16 cellular contexts compared by ENCODE assay signal in genomic region chr11:67586568-67587250, GRCh38. TPM values are rescaled to one million over a fixed set of nuclear protein-coding genes. Genes with fewer than 3 reads are reported as not detected.
A peak's percentile ranks its signal among the peaks of the same experiment; 100 is the strongest.
DNase-seq lines count a peak whose midpoint lies in the region; ATAC-seq and TF ChIP-seq lines count a peak whose summit lies in the region.
"Had no signal": no experiment of that assay in that cellular context is flagged by ENCODE, and none has a peak within 500 bp of the region (broad histone marks: within the 10 kb centered on the region; RNA-seq: fewer than 3 reads in every experiment).

No MANE protein-coding gene starts in this region.

- peaks cover 9% of the 10 kb centered on the region for H3K27me3 Mint-ChIP-seq in activated naive CD4-positive, alpha-beta T cell treated with anti-CD3 and anti-CD28 coated beads, Interleukin-2, amount 10 ng/mL, durations not matched to agents 7 days and 5 days
- no peaks in the 10 kb centered on the region for H3K27me3 Mint-ChIP-seq in activated naive CD4-positive, alpha-beta T cell treated with anti-CD3 and anti-CD28 coated beads for 36 hours (ENCODE audit: low read depth)
- no peaks in the 10 kb centered on the region for H3K27me3 Mint-ChIP-seq in effector memory CD8-positive, alpha-beta T cell

- CTCF ChIA-PET in activated naive CD4-positive, alpha-beta T cell treated with anti-CD3 and anti-CD28 coated beads, Interleukin-2, amount 10 ng/mL, durations not matched to agents 7 days and 5 days (lab: Charles Lee), result interaction anchor here (0.8 kb wide), 1 partner anchor 10 kb away, joined by 3 read pairs; no protein-coding TSS in a partner anchor
- CTCF ChIA-PET in activated naive CD4-positive, alpha-beta T cell treated with anti-CD3 and anti-CD28 coated beads for 36 hours (lab: Charles Lee), result interaction anchor here (0.6 to 0.7 kb wide), 2 partner anchors 332 to 340 kb away, joined by 3 read pairs; no protein-coding TSS in a partner anchor

- H2BK15ac ChIP-seq in neuronal stem cell (ENCODE audit: low read length), result no peak overlapping the region

- no peak overlapping the region for H2AFZ ChIP-seq in neuronal stem cell (ENCODE audit: low read length)

- no peak overlapping the region for H2AK5ac ChIP-seq in neuronal stem cell (ENCODE audit: low read depth, low read length)

- H2BK12ac ChIP-seq in neuronal stem cell (ENCODE audit: low read length), result no peak overlapping the region

- no peak overlapping the region for H4K8ac ChIP-seq in neuronal stem cell (ENCODE audit: low read depth, low read length)

- H2BK120ac ChIP-seq in neuronal stem cell (ENCODE audit: low read depth, low read length), result no peak overlapping the region

- WGBS in neuronal stem cell (ENCODE audit: extremely low coverage in 2 of 2, insufficient read length in 2 of 2, insufficient replicate concordance in 1 of 2), 2 donors, result no CpG with 5 or more reads among the region's 5 CpGs

- H3K79me1 ChIP-seq in neuronal stem cell (ENCODE audit: low read depth, low read length), result peaks cover 21% of the 10 kb centered on the region

- H2BK5ac ChIP-seq in neuronal stem cell (ENCODE audit: low read length), result no peak overlapping the region

- TF ChIP-seq POLR2A in uterus (IDR thresholded peaks at IDR 0.05), result no peak

- H3K4ac ChIP-seq in neuronal stem cell (ENCODE audit: low read length), result no peak overlapping the region

- H3K4me1 ChIP-seq in neuronal stem cell (ENCODE audit: control insufficient read depth in 2 of 2, insufficient read depth in 1 of 2, low read depth in 1 of 2, low read length in 2 of 2) (peaks cover 13 to 17% of the 10 kb centered on the region in 2 donors), uterus (peaks cover 0 to 13% of the 10 kb centered on the region in 2 donors)

- peaks cover 37% of the 10 kb centered on the region for H3K4me1 Mint-ChIP-seq in activated naive CD4-positive, alpha-beta T cell treated with anti-CD3 and anti-CD28 coated beads, Interleukin-2, amount 10 ng/mL, durations not matched to agents 7 days and 5 days
- peaks cover 35% of the 10 kb centered on the region for H3K4me1 Mint-ChIP-seq in activated naive CD4-positive, alpha-beta T cell treated with anti-CD3 and anti-CD28 coated beads for 36 hours (ENCODE audit: low read depth)
- H3K4me1 Mint-ChIP-seq in effector memory CD8-positive, alpha-beta T cell (ENCODE audit: low read depth in 2 of 2), result peaks cover 23 to 34% of the 10 kb centered on the region in 2 donors
- H3K4me1 Mint-ChIP-seq in stimulated activated effector memory CD8-positive, alpha-beta T cell treated with anti-CD3 and anti-CD28 coated beads, Interleukin-12 subunit alpha, Interleukin-12 subunit beta, amount 100 ng/mL, for 72 hours, result peaks cover 52% of the 10 kb centered on the region

- peaks cover 0 to 6% (median 6%) of the 10 kb centered on the region in 3 experiments for H3K27me3 ChIP-seq in neuronal stem cell (ENCODE audit: control insufficient read depth in 3 of 3, insufficient read depth in 3 of 3, low read depth in 1 of 3, low read length in 3 of 3)
- H3K27me3 ChIP-seq in uterus, result no peaks in the 10 kb centered on the region
- H3K27me3 ChIP-seq: foreskin keratinocyte, vagina had no signal

- H3K27ac ChIP-seq in neuronal stem cell (replicated peaks; ENCODE audit: low read length) (no peak overlapping the region), uterus (no peak overlapping the region)
- H3K27ac ChIP-seq: foreskin keratinocyte, psoas muscle had no signal

- H3K27ac Mint-ChIP-seq in activated naive CD4-positive, alpha-beta T cell treated with anti-CD3 and anti-CD28 coated beads, Interleukin-2, amount 10 ng/mL, durations not matched to agents 7 days and 5 days, result peak overlapping the region; percentile 52
- no peak overlapping the region for H3K27ac Mint-ChIP-seq in activated naive CD4-positive, alpha-beta T cell treated with anti-CD3 and anti-CD28 coated beads for 36 hours
- H3K27ac Mint-ChIP-seq in effector memory CD8-positive, alpha-beta T cell, result peak overlapping the region; percentile 74 to 84
- H3K27ac Mint-ChIP-seq in stimulated activated effector memory CD8-positive, alpha-beta T cell treated with anti-CD3 and anti-CD28 coated beads, Interleukin-12 subunit alpha, Interleukin-12 subunit beta, amount 100 ng/mL, for 72 hours, result peak overlapping the region; percentile 91

- H3K18ac ChIP-seq in neuronal stem cell (ENCODE audit: low read length), result no peak overlapping the region

- TF ChIP-seq CTCF in uterus (IDR thresholded peaks at IDR 0.05), result no peak

- peaks cover 0 to 6% of the 10 kb centered on the region in 2 donors for H3K9me3 ChIP-seq in neuronal stem cell (replicated peaks in 1 of 2; ENCODE audit: control insufficient read depth in 2 of 2, insufficient read depth in 1 of 2, low read depth in 1 of 2, low read length in 2 of 2)
- no peaks in the 10 kb centered on the region for H3K9me3 ChIP-seq in uterus
- H3K9me3 ChIP-seq: psoas muscle, vagina had no signal

- no peaks in the 10 kb centered on the region for H3K9me3 Mint-ChIP-seq in activated naive CD4-positive, alpha-beta T cell treated with anti-CD3 and anti-CD28 coated beads, Interleukin-2, amount 10 ng/mL, durations not matched to agents 7 days and 5 days
- peaks cover 6% of the 10 kb centered on the region for H3K9me3 Mint-ChIP-seq in activated naive CD4-positive, alpha-beta T cell treated with anti-CD3 and anti-CD28 coated beads for 36 hours
- no peaks in the 10 kb centered on the region for H3K9me3 Mint-ChIP-seq in effector memory CD8-positive, alpha-beta T cell
- H3K9me3 Mint-ChIP-seq in stimulated activated effector memory CD8-positive, alpha-beta T cell treated with anti-CD3 and anti-CD28 coated beads, Interleukin-12 subunit alpha, Interleukin-12 subunit beta, amount 100 ng/mL, for 72 hours, result peaks cover 6% of the 10 kb centered on the region

- H4K91ac ChIP-seq in neuronal stem cell (ENCODE audit: low read depth, low read length, poor library complexity), result no peak overlapping the region

- H3K4me3 ChIP-seq in neuronal stem cell (ENCODE audit: low read length in 2 of 2) (no peak overlapping the region), uterus (no peak overlapping the region)
- H3K4me3 ChIP-seq: psoas muscle, vagina had no signal

- no peak for ATAC-seq in effector memory CD8-positive, alpha-beta T cell (replicated peaks)
- ATAC-seq in stimulated activated effector memory CD8-positive, alpha-beta T cell treated with anti-CD3 and anti-CD28 coated beads, Interleukin-12 subunit alpha, Interleukin-12 subunit beta, amount 100 ng/mL, for 72 hours, result no peak
- ATAC-seq: activated naive CD4-positive, alpha-beta T cell treated with anti-CD3 and anti-CD28 coated beads, Interleukin-2, amount 50 U/mL, for 72 hours; foreskin keratinocyte; psoas muscle had no signal

- H3K14ac ChIP-seq in neuronal stem cell (ENCODE audit: low read length), result no peak overlapping the region

- no peak overlapping the region for H3K9ac ChIP-seq in neuronal stem cell (ENCODE audit: low read depth, low read length, poor library complexity)

- peaks cover 22 to 43% of the 10 kb centered on the region in 2 donors for H3K36me3 ChIP-seq in neuronal stem cell (replicated peaks in 1 of 2; ENCODE audit: control insufficient read depth in 2 of 2, insufficient read depth in 2 of 2, low read length in 2 of 2)
- H3K36me3 ChIP-seq in uterus, result no peaks in the 10 kb centered on the region

- peaks cover 17% of the 10 kb centered on the region for H3K36me3 Mint-ChIP-seq in activated naive CD4-positive, alpha-beta T cell treated with anti-CD3 and anti-CD28 coated beads, Interleukin-2, amount 10 ng/mL, durations not matched to agents 7 days and 5 days
- peaks cover 26% of the 10 kb centered on the region for H3K36me3 Mint-ChIP-seq in activated naive CD4-positive, alpha-beta T cell treated with anti-CD3 and anti-CD28 coated beads for 36 hours (ENCODE audit: low read depth)
- peaks cover 20% of the 10 kb centered on the region for H3K36me3 Mint-ChIP-seq in effector memory CD8-positive, alpha-beta T cell (ENCODE audit: insufficient read depth)
- peaks cover 31% of the 10 kb centered on the region for H3K36me3 Mint-ChIP-seq in stimulated activated effector memory CD8-positive, alpha-beta T cell treated with anti-CD3 and anti-CD28 coated beads, Interleukin-12 subunit alpha, Interleukin-12 subunit beta, amount 100 ng/mL, for 72 hours

- DNase-seq in activated naive CD4-positive, alpha-beta T cell treated with anti-CD3 and anti-CD28 coated beads, Interleukin-2, amount 10 ng/mL, durations not matched to agents 7 days and 5 days, result no peak
- no peak for DNase-seq in activated naive CD4-positive, alpha-beta T cell treated with anti-CD3 and anti-CD28 coated beads for 36 hours
- DNase-seq in effector memory CD8-positive, alpha-beta T cell, result no peak
- DNase-seq in stimulated activated effector memory CD8-positive, alpha-beta T cell treated with anti-CD3 and anti-CD28 coated beads, Interleukin-12 subunit alpha, Interleukin-12 subunit beta, amount 100 ng/mL, for 72 hours (ENCODE audit: low spot score in 2 of 2), result no peak
- no peak for DNase-seq in dedifferentiated amniotic fluid mesenchymal stem cell (ENCODE audit: extremely low spot score)
- DNase-seq in neuronal stem cell (ENCODE audit: low spot score), result no peak
- no peak for DNase-seq in uterus
- DNase-seq: foreskin keratinocyte; GOT3; psoas muscle; stimulated activated CD4-positive, alpha-beta T cell treated with anti-CD3 and anti-CD28 coated beads, Interleukin-1b, Interleukin-23, amount 100 ng/mL, for 48 hours had no signal

- intact Hi-C loops in activated naive CD4-positive, alpha-beta T cell treated with anti-CD3 and anti-CD28 coated beads for 36 hours (cut with micrococcal nuclease), result no loop called here
- intact Hi-C loops in uterus (cut with DNase I; ENCODE audit: low total_unique reads), result no loop called here

- H3K4me3 Mint-ChIP-seq in activated naive CD4-positive, alpha-beta T cell treated with anti-CD3 and anti-CD28 coated beads, Interleukin-2, amount 10 ng/mL, durations not matched to agents 7 days and 5 days, result no peak overlapping the region
- H3K4me3 Mint-ChIP-seq in activated naive CD4-positive, alpha-beta T cell treated with anti-CD3 and anti-CD28 coated beads for 36 hours, result no peak overlapping the region
- H3K4me3 Mint-ChIP-seq in effector memory CD8-positive, alpha-beta T cell, result no peak overlapping the region
- H3K4me3 Mint-ChIP-seq in stimulated activated effector memory CD8-positive, alpha-beta T cell treated with anti-CD3 and anti-CD28 coated beads, Interleukin-12 subunit alpha, Interleukin-12 subunit beta, amount 100 ng/mL, for 72 hours, result no peak overlapping the region

- H3K23ac ChIP-seq in neuronal stem cell (ENCODE audit: low read depth, low read length, poor library complexity), result no peak overlapping the region

- no peak overlapping the region for H3K4me2 ChIP-seq in neuronal stem cell (ENCODE audit: insufficient read depth, low read length, poor library complexity, severe bottlenecking)

RNA-seq across cellular contexts. Expression of gene GSTP1, which starts 3.1 kb away (rescaled TPM):
- total RNA-seq in activated naive CD4-positive, alpha-beta T cell treated with anti-CD3 and anti-CD28 coated beads for 36 hours, result 100 to 1,000 TPM; 398 to 403 TPM
- 706 TPM for polyA plus RNA-seq in PFSK-1 (2012; ENCODE audit: insufficient read length, low read depth)
- 927 TPM for polyA plus RNA-seq in neuronal stem cell (2013, experiment 1 of 2)
- 915 TPM for polyA plus RNA-seq in neuronal stem cell (2013, experiment 2 of 2)
- 100 to 1,000 TPM; 410 to 885 (median 651) TPM for total RNA-seq in uterus

RNA-seq across cellular contexts. Expression of gene NDUFV1, which starts 20.0 kb away (rescaled TPM):
- 100 to 1,000 TPM; 347 to 356 TPM for total RNA-seq in activated naive CD4-positive, alpha-beta T cell treated with anti-CD3 and anti-CD28 coated beads for 36 hours
- 572 TPM for polyA plus RNA-seq in PFSK-1 (2012; ENCODE audit: insufficient read length, low read depth)
- 71.8 TPM for polyA plus RNA-seq in neuronal stem cell (2013, experiment 1 of 2)
- 67.2 TPM for polyA plus RNA-seq in neuronal stem cell (2013, experiment 2 of 2)
- 100 to 1,000 TPM in 3 of 4 donors, 10 to 100 TPM in 1; 75.6 to 207 (median 142) TPM for total RNA-seq in uterus

RNA-seq across cellular contexts. Expression of gene NUDT8, which starts 43.0 kb away (rescaled TPM):
- 10 to 100 TPM; 29.7 to 30.4 TPM for total RNA-seq in activated naive CD4-positive, alpha-beta T cell treated with anti-CD3 and anti-CD28 coated beads for 36 hours
- 11.9 TPM for polyA plus RNA-seq in PFSK-1 (2012; ENCODE audit: insufficient read length, low read depth)
- 7.6 TPM for polyA plus RNA-seq in neuronal stem cell (2013, experiment 1 of 2)
- polyA plus RNA-seq in neuronal stem cell (2013, experiment 2 of 2), result 6.7 TPM
- 1 to 10 TPM in 2 of 4 donors, not detected in 2; 3.5 to 7.6 TPM for total RNA-seq in uterus

RNA-seq across cellular contexts. Expression of gene TBX10, which starts 52.9 kb away (rescaled TPM):
- not detected for total RNA-seq in activated naive CD4-positive, alpha-beta T cell treated with anti-CD3 and anti-CD28 coated beads for 36 hours
- not detected for polyA plus RNA-seq in PFSK-1 (2012; ENCODE audit: insufficient read length, low read depth)
- 0.04 TPM for polyA plus RNA-seq in neuronal stem cell (2013, experiment 1 of 2)
- 0.03 TPM for polyA plus RNA-seq in neuronal stem cell (2013, experiment 2 of 2)
- total RNA-seq in uterus, result not detected
- total RNA-seq: activated naive CD4-positive, alpha-beta T cell treated with anti-CD3 and anti-CD28 coated beads, Interleukin-2, amount 50 U/mL, for 72 hours; dermis microvascular lymphatic vessel endothelial cell; foreskin keratinocyte; M059J; psoas muscle; vagina had no signal
- polyA plus RNA-seq: foreskin keratinocyte had no signal
